Comparison of ENCODE assay signal across 16 cellular contexts in the genomic region with DNA sequence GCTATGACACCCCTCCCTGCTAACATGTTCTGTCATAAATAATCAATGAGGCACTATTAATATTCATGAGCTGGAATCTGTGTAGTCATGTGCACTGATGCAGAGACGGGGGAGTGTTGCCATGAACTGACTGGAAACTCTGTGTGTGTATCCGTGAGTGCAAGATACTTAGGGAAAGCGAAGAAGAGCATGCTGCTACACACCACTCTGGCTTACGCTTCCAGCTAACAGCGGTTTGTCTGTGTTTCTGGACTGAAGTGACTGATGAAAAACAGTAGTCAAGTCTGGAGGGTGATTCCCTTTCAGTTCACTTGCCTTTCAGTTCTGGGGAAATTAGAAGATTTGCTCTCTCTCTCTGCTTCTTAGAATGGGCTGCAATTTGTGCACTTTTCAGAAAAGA.
DNase-seq lines count a peak whose midpoint lies in the region; ATAC-seq and TF ChIP-seq lines count a peak whose summit lies in the region.
"Had no signal": no experiment of that assay in that cellular context is flagged by ENCODE, and none has a peak within 500 bp of the region (broad histone marks: within the 10 kb centered on the region; RNA-seq: fewer than 3 reads in every experiment).

No MANE protein-coding gene starts in this region.

- no peak overlapping the region for H2AFZ ChIP-seq in neural cell (ENCODE audit: low read depth, low read length)
- H2AFZ ChIP-seq: PC-9 had no signal

- H3K9ac ChIP-seq in endocrine pancreas (ENCODE audit: control insufficient read depth, insufficient read depth, low read length) (peak overlapping the region; percentile 36), neural cell (ENCODE audit: low read length) (peak overlapping the region; percentile 67)

- H3K79me2 ChIP-seq in neural cell (replicated peaks; ENCODE audit: insufficient read depth, low read length), result peaks cover 34% of the 10 kb centered on the region

- H3F3A ChIP-seq in neural cell (ENCODE audit: insufficient read depth, low read length, poor library complexity, severe bottlenecking), result no peaks in the 10 kb centered on the region

- H3K4me2 ChIP-seq in neural cell (ENCODE audit: low read length), result peak overlapping the region; percentile 59
- H3K4me2 ChIP-seq: PC-9 had no signal

- no peaks in the 10 kb centered on the region for H3K4me1 ChIP-seq in endocrine pancreas (ENCODE audit: control insufficient read depth, insufficient read depth, low read length)

- peak; percentile 33 for DNase-seq in COR-L47 (lab: John Stamatoyannopoulos, UW)
- peak; percentile 11 for DNase-seq in NCI-H69 (lab: John Stamatoyannopoulos, UW)
- DNase-seq in NCI-H345 (lab: John Stamatoyannopoulos, UW), result no peak
- DNase-seq in NCI-H2029 treated with DMSO at 0.1 percent for 48 hours (lab: John Stamatoyannopoulos, UW), result no peak
- DNase-seq in left lobe of liver (ENCODE audit: low spot score), result no peak
- DNase-seq: activated CD4-positive, alpha-beta memory T cell treated with anti-CD3 and anti-CD28 coated beads for 36 hours; activated T-cell treated with anti-CD3 and anti-CD28 coated beads, Interleukin-2, amount 50 U/mL, for 72 hours; mucosa of descending colon; NCI-H226; PC-9; small intestine had no signal

- H3K9me2 ChIP-seq in neural cell (ENCODE audit: insufficient read depth, low read length), result no peaks in the 10 kb centered on the region

- no peaks in the 10 kb centered on the region for H4K20me1 ChIP-seq in neural cell (ENCODE audit: insufficient read depth)

- H3K27me3 ChIP-seq in endocrine pancreas (ENCODE audit: control insufficient read depth, insufficient read depth, low read length) (no peaks in the 10 kb centered on the region), neural cell (ENCODE audit: insufficient read depth, low read depth, low read length) (no peaks in the 10 kb centered on the region)

- H3K4me3 ChIP-seq in endocrine pancreas (ENCODE audit: control insufficient read depth, insufficient read depth, low read length), result peak overlapping the region; percentile 57
- H3K4me3 ChIP-seq in neural cell (ENCODE audit: low read length), result peak overlapping the region; percentile 68
- H3K4me3 ChIP-seq: mucosa of descending colon, PC-9 had no signal

- TF ChIP-seq CTCF in neural cell (IDR thresholded peaks at IDR 0.05; ENCODE audit: poor library complexity, severe bottlenecking), result no peak

- ATAC-seq in GM21526 (IDR thresholded peaks at IDR 0.05; ENCODE audit: low FRiP score, unreplicated experiment) (no peak), left lobe of liver (no peak)
- ATAC-seq: activated T-cell treated with anti-CD3 and anti-CD28 coated beads, Interleukin-2, amount 50 U/mL, for 72 hours; mucosa of descending colon; stimulated activated effector memory CD8-positive, alpha-beta T cell treated with anti-CD3 and anti-CD28 coated beads, Interleukin-12 subunit alpha, Interleukin-12 subunit beta, amount 100 ng/mL, for 72 hours had no signal

- no peaks in the 10 kb centered on the region for H3K36me3 ChIP-seq in endocrine pancreas (ENCODE audit: control insufficient read depth, insufficient read depth, low read length)
- H3K36me3 ChIP-seq in neural cell (ENCODE audit: insufficient read depth, low read length), result no peaks in the 10 kb centered on the region

- peak overlapping the region; percentile 83 for H3K27ac ChIP-seq in neural cell (ENCODE audit: low read length)
- H3K27ac ChIP-seq: epithelial cell of prostate, PC-9 had no signal

- TF ChIP-seq RAD21 in neural cell (conservative IDR thresholded peaks at IDR 0.05), result peak; percentile 51

- peak; percentile 54 for TF ChIP-seq EP300 in neural cell (conservative IDR thresholded peaks at IDR 0.05; ENCODE audit: poor library complexity, severe bottlenecking)

- no peaks in the 10 kb centered on the region for H3K9me3 ChIP-seq in endocrine pancreas (ENCODE audit: control insufficient read depth, low read length)
- H3K9me3 ChIP-seq in neural cell (ENCODE audit: low read length), result no peaks in the 10 kb centered on the region
- H3K9me3 ChIP-seq: mucosa of descending colon had no signal

TF ChIP-seq in neural cell, 6 proteins besides CTCF, POLR2A, EP300 and RAD21:
- peak; percentile 89 for TF ChIP-seq MXI1 (conservative IDR thresholded peaks at IDR 0.05; ENCODE audit: poor library complexity, severe bottlenecking)
- peak; percentile 58 for TF ChIP-seq SMC3 (conservative IDR thresholded peaks at IDR 0.05; ENCODE audit: poor library complexity)
- peak; percentile 84 for TF ChIP-seq POLR2AphosphoS5 (IDR thresholded peaks at IDR 0.05)
- TF ChIP-seq EZH2 (IDR thresholded peaks at IDR 0.05; ENCODE audit: borderline replicate concordance, insufficient read depth, low read length, poor library complexity, severe bottlenecking), result no peak
- peak; percentile 22 for TF ChIP-seq REST (IDR thresholded peaks at IDR 0.05; ENCODE audit: borderline replicate concordance)
- peak; percentile 42 for TF ChIP-seq TAF1 (IDR thresholded peaks at IDR 0.05; ENCODE audit: low read depth)

Comparison
In these comparisons a context has a peak if more than half of its experiments do, and no peak if none do; other contexts are left out.
1. DNase-seq: peak in COR-L47 (single experiment) and NCI-H69 (single experiment); none in NCI-H345 (single experiment), NCI-H2029 treated with DMSO at 0.1 percent for 48 hours (single experiment) and left lobe of liver (single experiment).